23 cellular contexts compared by ENCODE assay signal in genomic region chr2:218643751-218644310, GRCh38. TPM values are rescaled to one million over a fixed set of nuclear protein-coding genes. Genes with fewer than 3 reads are reported as not detected.
DNase-seq lines count a peak whose midpoint lies in the region; ATAC-seq, FAIRE-seq and TF ChIP-seq lines count a peak whose summit lies in the region.
"Had no signal": no experiment of that assay in that cellular context is flagged by ENCODE, and none has a peak within 500 bp of the region (broad histone marks: within the 10 kb centered on the region; RNA-seq: fewer than 3 reads in every experiment).

No MANE protein-coding gene starts in this region.

- H3K36me3 Mint-ChIP-seq in activated CD4-positive, alpha-beta T cell treated with anti-CD3 and anti-CD28 coated beads, Interleukin-2, amount 10 ng/mL, durations not matched to agents 24 days and 14 days (ENCODE audit: low read depth): peaks cover 62% of the 10 kb centered on the region
- peaks cover 54% of the 10 kb centered on the region for H3K36me3 Mint-ChIP-seq in stimulated activated memory B cell treated with anti-CD40 and anti-IgM and Interleukin-4, amounts not matched to agents 10 μg/mL and 1 μg/mL and 100 μg/mL, for 72 hours
- H3K36me3 Mint-ChIP-seq: IgD-negative memory B cell had no signal

- 91% methylated on average over 9 of the region's 10 CpGs for WGBS in mammary epithelial cell (ENCODE audit: low coverage, missing lambda C conversion rate)

- H3K27ac ChIP-seq in mammary epithelial cell (ENCODE audit: insufficient read depth, low read depth, low read length) (no peak overlapping the region), keratinocyte (ENCODE audit: control insufficient read depth, insufficient read depth, low read length) (peak overlapping the region; percentile 74)
- H3K27ac ChIP-seq: 22Rv1, BLaER1, SJSA1 had no signal

- intact Hi-C loops in activated CD4-positive, alpha-beta T cell treated with anti-CD3 and anti-CD28 coated beads, Interleukin-2, amount 10 ng/mL, durations not matched to agents 24 days and 14 days (cut with micrococcal nuclease): no loop called here
- intact Hi-C loops in mammary epithelial cell (cut with micrococcal nuclease): no loop called here

- H3K79me2 ChIP-seq in mammary epithelial cell (ENCODE audit: insufficient read depth, low read length): peaks cover 16% of the 10 kb centered on the region
- H3K79me2 ChIP-seq in keratinocyte (ENCODE audit: control insufficient read depth, insufficient read depth, low read length): peaks cover 19% of the 10 kb centered on the region

- no peaks in the 10 kb centered on the region for H3K9me3 Mint-ChIP-seq in activated CD4-positive, alpha-beta T cell treated with anti-CD3 and anti-CD28 coated beads, Interleukin-2, amount 10 ng/mL, durations not matched to agents 24 days and 14 days
- no peaks in the 10 kb centered on the region for H3K9me3 Mint-ChIP-seq in stimulated activated memory B cell treated with anti-CD40 and anti-IgM and Interleukin-4, amounts not matched to agents 10 μg/mL and 1 μg/mL and 100 μg/mL, for 72 hours
- H3K9me3 Mint-ChIP-seq: CD4-positive, alpha-beta T cell; IgD-negative memory B cell had no signal

- H3K4me3 Mint-ChIP-seq in activated CD4-positive, alpha-beta T cell treated with anti-CD3 and anti-CD28 coated beads, Interleukin-2, amount 10 ng/mL, durations not matched to agents 24 days and 14 days: no peak overlapping the region
- H3K4me3 Mint-ChIP-seq in stimulated activated memory B cell treated with anti-CD40 and anti-IgM and Interleukin-4, amounts not matched to agents 10 μg/mL and 1 μg/mL and 100 μg/mL, for 72 hours: no peak overlapping the region
- H3K4me3 Mint-ChIP-seq: CD4-positive, alpha-beta T cell; IgD-negative memory B cell had no signal

- H3K9ac ChIP-seq in mammary epithelial cell (ENCODE audit: insufficient read depth, low read length): no peak overlapping the region
- H3K9ac ChIP-seq in keratinocyte (ENCODE audit: control insufficient read depth, extremely low read depth, insufficient read depth, low read length): no peak overlapping the region
- H3K9ac ChIP-seq: BLaER1 had no signal

- H3K4me2 ChIP-seq in mammary epithelial cell (ENCODE audit: insufficient read depth, low read depth, low read length): no peak overlapping the region
- no peak overlapping the region for H3K4me2 ChIP-seq in keratinocyte (ENCODE audit: control insufficient read depth, extremely low read depth, insufficient read depth, low read depth, low read length)
- H3K4me2 ChIP-seq: BLaER1 had no signal

- no peak for TF ChIP-seq CTCF in mammary epithelial cell (conservative IDR thresholded peaks at IDR 0.05 in 1 of 2, IDR thresholded peaks at IDR 0.05 in 1 of 2; ENCODE audit: extremely low read depth in 1 of 2, insufficient read depth in 1 of 2, low read depth in 1 of 2, low read length in 2 of 2)
- no peak for TF ChIP-seq CTCF in keratinocyte (optimal IDR thresholded peaks at IDR 0.05 in 1 of 3, IDR thresholded peaks at IDR 0.05 in 1 of 3, conservative IDR thresholded peaks at IDR 0.05 in 1 of 3; ENCODE audit: extremely low read depth in 1 of 3, insufficient read depth in 2 of 3, low read length in 3 of 3)

- CTCF ChIA-PET in mammary epithelial cell (lab: Charles Lee; ENCODE audit: low non-redundant PET): interaction anchor here (0.6 kb wide), 2 partner anchors 286 to 359 kb away, joined by 3 read pairs; no protein-coding TSS in a partner anchor

- H3K9me3 ChIP-seq in mammary epithelial cell (replicated peaks; ENCODE audit: insufficient read depth, low read length) (no peaks in the 10 kb centered on the region), keratinocyte (ENCODE audit: control insufficient read depth, low read depth, low read length) (no peaks in the 10 kb centered on the region)
- H3K9me3 ChIP-seq: BLaER1, SJSA1 had no signal

- H3K27me3 Mint-ChIP-seq in activated CD4-positive, alpha-beta T cell treated with anti-CD3 and anti-CD28 coated beads, Interleukin-2, amount 10 ng/mL, durations not matched to agents 24 days and 14 days: no peaks in the 10 kb centered on the region
- no peaks in the 10 kb centered on the region for H3K27me3 Mint-ChIP-seq in stimulated activated memory B cell treated with anti-CD40 and anti-IgM and Interleukin-4, amounts not matched to agents 10 μg/mL and 1 μg/mL and 100 μg/mL, for 72 hours
- H3K27me3 Mint-ChIP-seq: CD4-positive, alpha-beta T cell; IgD-negative memory B cell had no signal

- H3K36me3 ChIP-seq in mammary epithelial cell (ENCODE audit: insufficient read depth, low read length) (peaks cover 38% of the 10 kb centered on the region), keratinocyte (ENCODE audit: control insufficient read depth in 2 of 2, extremely low read depth in 1 of 2, insufficient read depth in 2 of 2, low read length in 2 of 2) (peaks cover 42 to 66% of the 10 kb centered on the region in 2 experiments)

- H3K4me1 Mint-ChIP-seq in activated CD4-positive, alpha-beta T cell treated with anti-CD3 and anti-CD28 coated beads, Interleukin-2, amount 10 ng/mL, durations not matched to agents 24 days and 14 days: peaks cover 4% of the 10 kb centered on the region
- peaks cover 8% of the 10 kb centered on the region for H3K4me1 Mint-ChIP-seq in stimulated activated memory B cell treated with anti-CD40 and anti-IgM and Interleukin-4, amounts not matched to agents 10 μg/mL and 1 μg/mL and 100 μg/mL, for 72 hours

- H3K4me1 ChIP-seq in mammary epithelial cell (ENCODE audit: insufficient read depth, low read length) (peaks cover 2% of the 10 kb centered on the region), keratinocyte (ENCODE audit: control insufficient read depth, extremely low read depth, insufficient read depth, low read length) (peaks cover 23% of the 10 kb centered on the region)
- H3K4me1 ChIP-seq: BLaER1, SJSA1 had no signal

- ATAC-seq in stimulated activated memory B cell treated with anti-CD40 and anti-IgM and Interleukin-4, amounts not matched to agents 10 μg/mL and 1 μg/mL and 100 μg/mL, for 72 hours: no peak
- no peak for ATAC-seq in GM18520 (IDR thresholded peaks at IDR 0.05; ENCODE audit: unreplicated experiment)
- no peak for ATAC-seq in HG03139 (IDR thresholded peaks at IDR 0.05; ENCODE audit: unreplicated experiment)

- H3K4me3 ChIP-seq in mammary epithelial cell (replicated peaks in 1 of 3; ENCODE audit: insufficient read depth in 1 of 3, low read depth in 2 of 3, low read length in 3 of 3) (no peak overlapping the region), keratinocyte (ENCODE audit: control insufficient read depth in 2 of 3, extremely low read depth in 1 of 3, insufficient read depth in 2 of 3, low read depth in 1 of 3, low read length in 3 of 3) (no peak overlapping the region)
- H3K4me3 ChIP-seq: BLaER1, SJSA1 had no signal

- H4K20me1 ChIP-seq in mammary epithelial cell (ENCODE audit: insufficient read depth, low read length) (no peaks in the 10 kb centered on the region), keratinocyte (ENCODE audit: control insufficient read depth, extremely low read depth, insufficient read depth, low read length) (peaks cover 3% of the 10 kb centered on the region)

- peak overlapping the region; percentile 36 for H3K27ac Mint-ChIP-seq in activated CD4-positive, alpha-beta T cell treated with anti-CD3 and anti-CD28 coated beads, Interleukin-2, amount 10 ng/mL, durations not matched to agents 24 days and 14 days
- peak overlapping the region; percentile 63 for H3K27ac Mint-ChIP-seq in stimulated activated memory B cell treated with anti-CD40 and anti-IgM and Interleukin-4, amounts not matched to agents 10 μg/mL and 1 μg/mL and 100 μg/mL, for 72 hours
- H3K27ac Mint-ChIP-seq: CD4-positive, alpha-beta T cell; IgD-negative memory B cell had no signal

- in situ Hi-C loops in mammary epithelial cell (cut with MboI; ENCODE audit: low sequenced_read_pairs in 2 of 2): no loop called here

- no peaks in the 10 kb centered on the region for H3K27me3 ChIP-seq in mammary epithelial cell (ENCODE audit: insufficient read depth, low read length)
- H3K27me3 ChIP-seq in keratinocyte (ENCODE audit: control insufficient read depth, extremely low read depth, insufficient read depth, low read length): no peaks in the 10 kb centered on the region
- H3K27me3 ChIP-seq: BLaER1, SJSA1 had no signal

- BruUV-seq in mammary epithelial cell (replicated peaks; lab: Mats Ljungman, UMichigan): TSS peak; percentile 28

- no peak for FAIRE-seq in keratinocyte (lab: Jason Lieb, UNC)
- FAIRE-seq: GM12891, GM19239, H1 had no signal

- dilution Hi-C loops in mammary epithelial cell (cut with HindIII; ENCODE audit: low sequenced_read_pairs) (no loop called here), keratinocyte (cut with MboI; ENCODE audit: extremely low pct_ligation_motif_present, low sequenced_read_pairs) (no loop called here)

- no peak for DNase-seq in activated CD4-positive, alpha-beta T cell treated with anti-CD3 and anti-CD28 coated beads, Interleukin-2, amount 10 ng/mL, durations not matched to agents 24 days and 14 days
- DNase-seq in activated CD4-positive, alpha-beta T cell treated with anti-CD3 and anti-CD28 coated beads for 1 hour: no peak
- DNase-seq in mammary epithelial cell: no peak
- DNase-seq in keratinocyte (ENCODE audit: low read depth, low spot score): no peak
- no peak for DNase-seq in SHP77 (lab: John Stamatoyannopoulos, UW)
- DNase-seq: CD4-positive, alpha-beta T cell; COR-L47; DND-41; MV-4-11; NCI-H1105 treated with DMSO at 0.1 percent for 48 hours; NCI-H1694 treated with DMSO at 0.1 percent for 48 hours; NCI-H446; NCI-H526 had no signal

- no peaks in the 10 kb centered on the region for H3K9me1 ChIP-seq in keratinocyte (ENCODE audit: control insufficient read depth, extremely low read depth, insufficient read depth, low read length)

- H2AFZ ChIP-seq in mammary epithelial cell (ENCODE audit: low read depth, low read length) (no peak overlapping the region), keratinocyte (ENCODE audit: control insufficient read depth, low read length) (no peak overlapping the region)

RNA-seq across cellular contexts. Expression of gene ZNF142, which starts 15.6 kb away (rescaled TPM):
- total RNA-seq in activated CD4-positive, alpha-beta T cell treated with anti-CD3 and anti-CD28 coated beads, Interleukin-2, amount 10 ng/mL, durations not matched to agents 24 days and 14 days: 59.6 and 60.9 TPM in 2 replicates
- 10 to 100 TPM; 16.0 to 34.5 TPM for total RNA-seq in mammary epithelial cell
- polyA plus RNA-seq in mammary epithelial cell: 13.5 TPM
- polyA minus RNA-seq in mammary epithelial cell: 73.6 TPM
- polyA plus RNA-seq in keratinocyte: 4.3 to 11.9 TPM (median 4.5 TPM) in 3 replicates
- polyA plus RNA-seq in keratinocyte (2011; ENCODE audit: low read depth): 2.7 TPM
- 6.9 and 7.2 TPM in 2 replicates for polyA plus RNA-seq in keratinocyte (2011; cell fraction: cytosol; rRNA removed)
- 23.4 and 32.2 TPM in 2 replicates for polyA plus RNA-seq in keratinocyte (2011; cell fraction: nucleus; rRNA removed)
- 6.4 and 14.0 TPM in 2 replicates for polyA plus RNA-seq in keratinocyte (2012; ENCODE audit: low replicate concordance)
- polyA minus RNA-seq in keratinocyte: 16.0 to 91.1 TPM (median 17.7 TPM) in 3 replicates
- polyA minus RNA-seq in keratinocyte (2011; cell fraction: cytosol; rRNA and poly(A)+ RNA removed): 8.6 TPM
- polyA minus RNA-seq in keratinocyte (2011; cell fraction: nucleus; rRNA and poly(A)+ RNA removed): 22.8 and 29.6 TPM in 2 replicates

RNA-seq across cellular contexts. Expression of gene BCS1L, which starts 15.7 kb away (rescaled TPM):
- 92.9 and 94.4 TPM in 2 replicates for total RNA-seq in activated CD4-positive, alpha-beta T cell treated with anti-CD3 and anti-CD28 coated beads, Interleukin-2, amount 10 ng/mL, durations not matched to agents 24 days and 14 days
- 10 to 100 TPM; 28.8 to 53.4 TPM for total RNA-seq in mammary epithelial cell
- 54.9 TPM for polyA plus RNA-seq in mammary epithelial cell
- 98.8 TPM for polyA minus RNA-seq in mammary epithelial cell
- 56.6 to 62.3 TPM (median 57.7 TPM) in 3 replicates for polyA plus RNA-seq in keratinocyte
- polyA plus RNA-seq in keratinocyte (2011; ENCODE audit: low read depth): 27.3 TPM
- polyA plus RNA-seq in keratinocyte (2011; cell fraction: cytosol; rRNA removed): 33.0 and 38.4 TPM in 2 replicates
- 152 and 155 TPM in 2 replicates for polyA plus RNA-seq in keratinocyte (2011; cell fraction: nucleus; rRNA removed)
- 45.5 and 50.2 TPM in 2 replicates for polyA plus RNA-seq in keratinocyte (2012; ENCODE audit: low replicate concordance)
- 42.6 to 53.7 TPM (median 50.7 TPM) in 3 replicates for polyA minus RNA-seq in keratinocyte
- polyA minus RNA-seq in keratinocyte (2011; cell fraction: cytosol; rRNA and poly(A)+ RNA removed): 29.5 TPM
- 22.4 and 28.2 TPM in 2 replicates for polyA minus RNA-seq in keratinocyte (2011; cell fraction: nucleus; rRNA and poly(A)+ RNA removed)

RNA-seq across cellular contexts. Expression of gene RNF25, which starts 28.0 kb away (rescaled TPM):
- total RNA-seq in activated CD4-positive, alpha-beta T cell treated with anti-CD3 and anti-CD28 coated beads, Interleukin-2, amount 10 ng/mL, durations not matched to agents 24 days and 14 days: 23.6 and 28.8 TPM in 2 replicates
- 10 to 100 TPM; 33.5 to 47.1 TPM for total RNA-seq in mammary epithelial cell
- polyA plus RNA-seq in mammary epithelial cell (60.1 TPM), keratinocyte (65.0 to 107 TPM (median 82.5 TPM) in 3 replicates)
- polyA minus RNA-seq in mammary epithelial cell (68.1 TPM), keratinocyte (49.8 to 164 TPM (median 57.1 TPM) in 3 replicates)
- polyA plus RNA-seq in keratinocyte (2011; ENCODE audit: low read depth): 17.0 TPM
- polyA plus RNA-seq in keratinocyte (2011; cell fraction: cytosol; rRNA removed): 54.6 and 60.6 TPM in 2 replicates
- 71.1 and 82.6 TPM in 2 replicates for polyA plus RNA-seq in keratinocyte (2011; cell fraction: nucleus; rRNA removed)
- polyA plus RNA-seq in keratinocyte (2012; ENCODE audit: low replicate concordance): 24.2 and 34.0 TPM in 2 replicates
- polyA minus RNA-seq in keratinocyte (2011; cell fraction: cytosol; rRNA and poly(A)+ RNA removed): 30.1 TPM
- polyA minus RNA-seq in keratinocyte (2011; cell fraction: nucleus; rRNA and poly(A)+ RNA removed): 30.2 and 39.2 TPM in 2 replicates

RNA-seq across cellular contexts. Expression of gene STK36, which starts 28.1 kb away (rescaled TPM):
- 20.2 and 21.3 TPM in 2 replicates for total RNA-seq in activated CD4-positive, alpha-beta T cell treated with anti-CD3 and anti-CD28 coated beads, Interleukin-2, amount 10 ng/mL, durations not matched to agents 24 days and 14 days
- total RNA-seq in mammary epithelial cell: 10 to 100 TPM; 18.8 to 26.4 TPM
- 20.4 TPM for polyA plus RNA-seq in mammary epithelial cell
- 72.4 TPM for polyA minus RNA-seq in mammary epithelial cell
- 17.3 to 25.4 TPM (median 19.0 TPM) in 3 replicates for polyA plus RNA-seq in keratinocyte
- 3.4 TPM for polyA plus RNA-seq in keratinocyte (2011; ENCODE audit: low read depth)
- 7.2 and 8.2 TPM in 2 replicates for polyA plus RNA-seq in keratinocyte (2011; cell fraction: cytosol; rRNA removed)
- polyA plus RNA-seq in keratinocyte (2011; cell fraction: nucleus; rRNA removed): 82.6 and 103 TPM in 2 replicates
- 8.5 and 9.9 TPM in 2 replicates for polyA plus RNA-seq in keratinocyte (2012; ENCODE audit: low replicate concordance)
- 24.6 to 38.5 TPM (median 26.2 TPM) in 3 replicates for polyA minus RNA-seq in keratinocyte
- polyA minus RNA-seq in keratinocyte (2011; cell fraction: cytosol; rRNA and poly(A)+ RNA removed): 4.0 TPM
- 20.7 and 34.3 TPM in 2 replicates for polyA minus RNA-seq in keratinocyte (2011; cell fraction: nucleus; rRNA and poly(A)+ RNA removed)

RNA-seq across cellular contexts. Expression of gene PLCD4, which starts 36.1 kb away (rescaled TPM):
- 0.26 and 0.52 TPM in 2 replicates for total RNA-seq in activated CD4-positive, alpha-beta T cell treated with anti-CD3 and anti-CD28 coated beads, Interleukin-2, amount 10 ng/mL, durations not matched to agents 24 days and 14 days
- total RNA-seq in mammary epithelial cell: 1 to 10 TPM; 1.8 to 5.4 TPM
- polyA plus RNA-seq in mammary epithelial cell (2.8 TPM), keratinocyte (10.2 to 15.3 TPM (median 13.2 TPM) in 3 replicates)
- polyA minus RNA-seq in mammary epithelial cell (20.9 TPM), keratinocyte (11.0 to 18.0 TPM (median 16.2 TPM) in 3 replicates)
- polyA plus RNA-seq in keratinocyte (2011; ENCODE audit: low read depth): 1.5 TPM
- 4.9 TPM in 2 replicates for polyA plus RNA-seq in keratinocyte (2011; cell fraction: cytosol; rRNA removed)
- 25.5 and 31.4 TPM in 2 replicates for polyA plus RNA-seq in keratinocyte (2011; cell fraction: nucleus; rRNA removed)
- 2.5 and 10.4 TPM in 2 replicates for polyA plus RNA-seq in keratinocyte (2012; ENCODE audit: low replicate concordance)
- polyA minus RNA-seq in keratinocyte (2011; cell fraction: cytosol; rRNA and poly(A)+ RNA removed): 3.6 TPM
- polyA minus RNA-seq in keratinocyte (2011; cell fraction: nucleus; rRNA and poly(A)+ RNA removed): 4.6 and 14.4 TPM in 2 replicates
- total RNA-seq: SJSA1 had no signal
